ENCODE assay signal across 9 cellular contexts in genomic region chr11:27604416-27604815, GRCh38.
"Had no signal": no experiment of that assay in that cellular context is flagged by ENCODE, and none has a peak within 500 bp of the region (broad histone marks: within the 10 kb centered on the region; RNA-seq: fewer than 3 reads in every experiment).

No MANE protein-coding gene starts in this region.

- H3K27me3 Mint-ChIP-seq: IgD-negative memory B cell had no signal

- H3K36me3 Mint-ChIP-seq: IgD-negative memory B cell had no signal

- FAIRE-seq: HepG2, HTR-8/SVneo, K562 had no signal

- H3K9me3 Mint-ChIP-seq: IgD-negative memory B cell had no signal

- H3K4me2 ChIP-seq: KMS-11 had no signal

- H3K4me3 Mint-ChIP-seq: IgD-negative memory B cell had no signal

- DNase-seq: IMR-90, KBM-7, KG1 had no signal

- H3K4me1 Mint-ChIP-seq: IgD-negative memory B cell had no signal

- ATAC-seq: HepG2, K562 had no signal

- H3K4me3 ChIP-seq: K562 had no signal

- H3K9ac ChIP-seq: KMS-11 had no signal

- H3K27ac ChIP-seq: HL-60, KMS-11 had no signal
